ENCODE assay signal across 17 cellular contexts in genomic region chr13:81610613-81611012, GRCh38.
DNase-seq lines count a peak whose midpoint lies in the region; ATAC-seq, FAIRE-seq and TF ChIP-seq lines count a peak whose summit lies in the region.
"Had no signal": no experiment of that assay in that cellular context is flagged by ENCODE, and none has a peak within 500 bp of the region (broad histone marks: within the 10 kb centered on the region; RNA-seq: fewer than 3 reads in every experiment).

No MANE protein-coding gene starts in this region.

- H3K27me3 Mint-ChIP-seq in GM23338 (ENCODE audit: insufficient read depth, low read depth, poor library complexity): no peaks in the 10 kb centered on the region
- H3K27me3 Mint-ChIP-seq: CD4-positive, alpha-beta T cell had no signal

- no peak overlapping the region for H3K14ac ChIP-seq in trophoblast cell (ENCODE audit: low read length)

- H3K4me3 Mint-ChIP-seq in GM23338: no peak overlapping the region
- H3K4me3 Mint-ChIP-seq: CD4-positive, alpha-beta T cell; HFFc6 had no signal

- H4K91ac ChIP-seq in trophoblast cell (ENCODE audit: low read depth, low read length): no peak overlapping the region

- H2AK5ac ChIP-seq in trophoblast cell (ENCODE audit: low read length): no peak overlapping the region

- H3K27ac Mint-ChIP-seq in GM23338: no peak overlapping the region
- H3K27ac Mint-ChIP-seq: CD4-positive, alpha-beta T cell; HFFc6 had no signal

- no peaks in the 10 kb centered on the region for H3K9me2 ChIP-seq in GM23338 (ENCODE audit: insufficient read depth)
- no peaks in the 10 kb centered on the region for H3K9me2 ChIP-seq in PC-3 (replicated peaks; ENCODE audit: low read length)

- no peaks in the 10 kb centered on the region for H3K4me1 Mint-ChIP-seq in GM23338

- no peak overlapping the region for H4K12ac ChIP-seq in trophoblast cell (ENCODE audit: low read depth, low read length)

- POLR2A ChIA-PET in PC-3 (lab: Charles Lee; ENCODE audit: unreplicated experiment): no interaction called here

- H3K4me2 ChIP-seq in GM23338 (no peak overlapping the region), PC-3 (ENCODE audit: low read length) (no peak overlapping the region), trophoblast cell (ENCODE audit: low read length) (no peak overlapping the region)

- H2BK120ac ChIP-seq in trophoblast cell (ENCODE audit: insufficient read depth, low read length, poor library complexity): no peak overlapping the region

- H3K27me3 ChIP-seq in GM23338 (ENCODE audit: insufficient read depth) (no peaks in the 10 kb centered on the region), PC-3 (ENCODE audit: low read length) (no peaks in the 10 kb centered on the region), trophoblast cell (ENCODE audit: insufficient read depth, low read length) (no peaks in the 10 kb centered on the region)
- H3K27me3 ChIP-seq: Peyer's patch had no signal

- H3K79me1 ChIP-seq in trophoblast cell (ENCODE audit: low read length): no peaks in the 10 kb centered on the region

- no peak for FAIRE-seq in kidney (lab: Jason Lieb, UNC)
- FAIRE-seq: GM19239, H54 had no signal

- no peak overlapping the region for H3K9ac ChIP-seq in PC-3 (ENCODE audit: low read length)
- H3K9ac ChIP-seq in kidney (ENCODE audit: low read length in 2 of 2): no peak overlapping the region
- no peak overlapping the region for H3K9ac ChIP-seq in trophoblast cell (ENCODE audit: low read length)

- no peak overlapping the region for H3K18ac ChIP-seq in trophoblast cell (ENCODE audit: low read length)

- no peaks in the 10 kb centered on the region for H3K79me2 ChIP-seq in GM23338 (replicated peaks; ENCODE audit: insufficient read depth)
- no peaks in the 10 kb centered on the region for H3K79me2 ChIP-seq in PC-3 (ENCODE audit: low read length)
- H3K79me2 ChIP-seq in trophoblast cell (ENCODE audit: control insufficient read depth, insufficient read depth, low read length, poor library complexity): no peaks in the 10 kb centered on the region

- H3K23ac ChIP-seq in trophoblast cell (ENCODE audit: low read length): no peak overlapping the region

- ATAC-seq in GM23338: no peak
- ATAC-seq in PC-3: 0 out of 2 replicates have a peak, but pooled peaks have one; percentile 24

- no peak overlapping the region for H2BK12ac ChIP-seq in trophoblast cell (ENCODE audit: low read length)

- TF ChIP-seq CTCF in GM23338 (conservative IDR thresholded peaks at IDR 0.05; ENCODE audit: low read depth in 2 of 2): peak; percentile 21 to 27
- no peak for TF ChIP-seq CTCF in PC-3 (conservative IDR thresholded peaks at IDR 0.05; ENCODE audit: low read depth, low read length)
- peak; percentile 20 for TF ChIP-seq CTCF in epithelial cell of esophagus (IDR thresholded peaks at IDR 0.05; ENCODE audit: insufficient read depth, low read depth, low read length, missing control alignments)
- TF ChIP-seq CTCF in kidney (IDR thresholded peaks at IDR 0.05; ENCODE audit: borderline replicate concordance, extremely low read depth, insufficient read depth): no peak

- H4K8ac ChIP-seq in trophoblast cell (ENCODE audit: low read depth, low read length): no peak overlapping the region

- intact Hi-C loops in PC-3 (cut with micrococcal nuclease) (loop anchor here (1.0 to 5.0 kb wide), 4 partner anchors 70 to 549 kb away; no protein-coding TSS in a partner anchor), kidney (cut with DNase I) (no loop called here)

- no CpG with 5 or more reads among the region's 1 CpG for WGBS in trophoblast cell (ENCODE audit: extremely low coverage, insufficient coverage, insufficient read length)

- no TSS peak for BruUV-seq in PC-3 (replicated peaks; lab: Mats Ljungman, UMichigan)

- H3K27ac ChIP-seq in GM23338 (ENCODE audit: low read depth) (no peak overlapping the region), PC-3 (ENCODE audit: low read length) (no peak overlapping the region), kidney (ENCODE audit: low read depth in 2 of 2, low read length in 2 of 2) (no peak overlapping the region), trophoblast cell (ENCODE audit: low read depth, low read length) (no peak overlapping the region)
- H3K27ac ChIP-seq: Peyer's patch had no signal

- H3K9me3 Mint-ChIP-seq in GM23338: peaks cover 4% of the 10 kb centered on the region; the same call in 1 of the 3 replicates

- H4K20me1 ChIP-seq in GM23338 (replicated peaks; ENCODE audit: insufficient read depth) (no peaks in the 10 kb centered on the region), PC-3 (ENCODE audit: low read length) (no peaks in the 10 kb centered on the region)

- no peaks in the 10 kb centered on the region for H3K4me1 ChIP-seq in GM23338 (ENCODE audit: insufficient read depth)
- H3K4me1 ChIP-seq in PC-3 (ENCODE audit: insufficient read depth, low read length): no peaks in the 10 kb centered on the region
- no peaks in the 10 kb centered on the region for H3K4me1 ChIP-seq in kidney (ENCODE audit: control insufficient read depth in 1 of 2, insufficient read depth in 1 of 2, low read depth in 1 of 2, low read length in 2 of 2)
- no peaks in the 10 kb centered on the region for H3K4me1 ChIP-seq in trophoblast cell (ENCODE audit: control insufficient read depth in 1 of 2, insufficient read depth in 2 of 2, low read length in 2 of 2)
- H3K4me1 ChIP-seq: Peyer's patch had no signal

- H2AFZ ChIP-seq in GM23338: no peak overlapping the region
- no peak overlapping the region for H2AFZ ChIP-seq in PC-3 (ENCODE audit: low read length)
- H2AFZ ChIP-seq in trophoblast cell (ENCODE audit: insufficient read depth, low read length, poor library complexity): no peak overlapping the region

- H3K4me3 ChIP-seq in GM23338: no peak overlapping the region
- no peak overlapping the region for H3K4me3 ChIP-seq in PC-3 (ENCODE audit: low read length)
- H3K4me3 ChIP-seq in epithelial cell of esophagus (ENCODE audit: low read length): no peak overlapping the region
- H3K4me3 ChIP-seq in kidney (ENCODE audit: low read length in 2 of 2): no peak overlapping the region
- H3K4me3 ChIP-seq in trophoblast cell (ENCODE audit: low read depth, low read length): no peak overlapping the region
- H3K4me3 ChIP-seq: Peyer's patch had no signal

- CTCF ChIA-PET in PC-3 (lab: Charles Lee): no interaction called here

- H2BK5ac ChIP-seq in trophoblast cell (ENCODE audit: low read depth, low read length, poor library complexity): no peak overlapping the region

- DNase-seq in GM23338 (ENCODE audit: low spot score) (peak; percentile 2), PC-3 (no peak), epithelial cell of esophagus (ENCODE audit: low read depth) (no peak), renal cortical epithelial cell (ENCODE audit: low read depth) (peak; percentile 22), kidney (no peak), NCI-H1694 (lab: John Stamatoyannopoulos, UW) (no peak), trophoblast cell (no peak), RPMI8226 (no peak)
- DNase-seq: CD4-positive, alpha-beta T cell; HFFc6; Karpas-422; NCI-H2029; NCI-H510A; Peyer's patch; SHP77 treated with DMSO at 0.1 percent for 48 hours had no signal

- no peaks in the 10 kb centered on the region for H3K9me3 ChIP-seq in PC-3 (ENCODE audit: low read length)
- H3K9me3 ChIP-seq in kidney (ENCODE audit: control insufficient read depth in 1 of 2, low read length in 2 of 2): no peaks in the 10 kb centered on the region
- no peaks in the 10 kb centered on the region for H3K9me3 ChIP-seq in trophoblast cell (ENCODE audit: insufficient read depth, low read depth, low read length)
- H3K9me3 ChIP-seq: Peyer's patch had no signal

- H3K4ac ChIP-seq in trophoblast cell (ENCODE audit: low read depth, low read length): no peak overlapping the region

- H3K36me3 Mint-ChIP-seq in GM23338 (ENCODE audit: low read depth): no peaks in the 10 kb centered on the region

- H3K36me3 ChIP-seq in GM23338 (ENCODE audit: insufficient read depth): no peaks in the 10 kb centered on the region
- H3K36me3 ChIP-seq in PC-3 (ENCODE audit: low read depth, low read length): no peaks in the 10 kb centered on the region
- no peaks in the 10 kb centered on the region for H3K36me3 ChIP-seq in kidney (ENCODE audit: control insufficient read depth in 1 of 2, insufficient read depth in 2 of 2, low read length in 2 of 2)
- no peaks in the 10 kb centered on the region for H3K36me3 ChIP-seq in trophoblast cell (ENCODE audit: control insufficient read depth in 1 of 2, insufficient read depth in 2 of 2, low read length in 2 of 2)
- H3K36me3 ChIP-seq: Peyer's patch had no signal

- H3F3A ChIP-seq in GM23338 (replicated peaks; ENCODE audit: low read depth): no peaks in the 10 kb centered on the region
- no peaks in the 10 kb centered on the region for H3F3A ChIP-seq in PC-3 (ENCODE audit: low read length, unreplicated experiment)

TF ChIP-seq in GM23338, 12 proteins besides CTCF, POLR2A, EP300 and RAD21:
- no peak for TF ChIP-seq POLR2AphosphoS5 (IDR thresholded peaks at IDR 0.05; ENCODE audit: low read depth)
- TF ChIP-seq, protein P1, sequence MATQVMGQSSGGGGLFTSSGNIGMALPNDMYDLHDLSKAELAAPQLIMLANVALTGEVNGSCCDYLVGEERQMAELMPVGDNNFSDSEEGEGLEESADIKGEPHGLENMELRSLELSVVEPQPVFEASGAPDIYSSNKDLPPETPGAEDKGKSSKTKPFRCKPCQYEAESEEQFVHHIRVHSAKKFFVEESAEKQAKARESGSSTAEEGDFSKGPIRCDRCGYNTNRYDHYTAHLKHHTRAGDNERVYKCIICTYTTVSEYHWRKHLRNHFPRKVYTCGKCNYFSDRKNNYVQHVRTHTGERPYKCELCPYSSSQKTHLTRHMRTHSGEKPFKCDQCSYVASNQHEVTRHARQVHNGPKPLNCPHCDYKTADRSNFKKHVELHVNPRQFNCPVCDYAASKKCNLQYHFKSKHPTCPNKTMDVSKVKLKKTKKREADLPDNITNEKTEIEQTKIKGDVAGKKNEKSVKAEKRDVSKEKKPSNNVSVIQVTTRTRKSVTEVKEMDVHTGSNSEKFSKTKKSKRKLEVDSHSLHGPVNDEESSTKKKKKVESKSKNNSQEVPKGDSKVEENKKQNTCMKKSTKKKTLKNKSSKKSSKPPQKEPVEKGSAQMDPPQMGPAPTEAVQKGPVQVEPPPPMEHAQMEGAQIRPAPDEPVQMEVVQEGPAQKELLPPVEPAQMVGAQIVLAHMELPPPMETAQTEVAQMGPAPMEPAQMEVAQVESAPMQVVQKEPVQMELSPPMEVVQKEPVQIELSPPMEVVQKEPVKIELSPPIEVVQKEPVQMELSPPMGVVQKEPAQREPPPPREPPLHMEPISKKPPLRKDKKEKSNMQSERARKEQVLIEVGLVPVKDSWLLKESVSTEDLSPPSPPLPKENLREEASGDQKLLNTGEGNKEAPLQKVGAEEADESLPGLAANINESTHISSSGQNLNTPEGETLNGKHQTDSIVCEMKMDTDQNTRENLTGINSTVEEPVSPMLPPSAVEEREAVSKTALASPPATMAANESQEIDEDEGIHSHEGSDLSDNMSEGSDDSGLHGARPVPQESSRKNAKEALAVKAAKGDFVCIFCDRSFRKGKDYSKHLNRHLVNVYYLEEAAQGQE (IDR thresholded peaks at IDR 0.05; ENCODE audit: unreplicated experiment): no peak

Comparison
In these comparisons a context has a peak if more than half of its experiments do, and no peak if none do; other contexts are left out.
1. DNase-seq: peak in GM23338 (single experiment) and renal cortical epithelial cell (single experiment); none in PC-3 (single experiment), epithelial cell of esophagus (single experiment), kidney (single experiment), NCI-H1694 (single experiment), trophoblast cell (0 of 2) and RPMI8226 (single experiment).
2. CTCF ChIP-seq: peak in GM23338 (2 of 2) and epithelial cell of esophagus (single experiment); none in PC-3 (single experiment) and kidney (single experiment).